Comparison of ENCODE assay signal across 10 cellular contexts in the genomic region with DNA sequence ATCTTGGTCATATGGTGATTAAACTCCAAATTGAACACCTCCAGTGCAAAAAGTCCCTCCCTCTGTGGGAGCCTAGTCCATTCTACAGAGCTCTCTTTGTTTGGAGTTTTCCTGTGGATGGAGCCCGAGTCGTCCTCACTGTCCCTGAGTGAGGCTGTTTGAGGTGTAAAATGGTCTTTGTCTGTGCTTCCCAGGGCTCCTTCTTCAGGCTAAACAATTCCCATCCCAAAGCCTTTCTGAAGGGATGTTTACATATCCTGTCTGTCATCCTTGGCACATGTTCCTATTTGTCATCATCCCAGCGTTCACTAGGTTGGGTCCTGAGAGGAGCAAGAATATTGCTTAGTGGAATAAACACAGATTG.
DNase-seq lines count a peak whose midpoint lies in the region; ATAC-seq, FAIRE-seq and TF ChIP-seq lines count a peak whose summit lies in the region.
"Had no signal": no experiment of that assay in that cellular context is flagged by ENCODE, and none has a peak within 500 bp of the region (broad histone marks: within the 10 kb centered on the region; RNA-seq: fewer than 3 reads in every experiment).

No MANE protein-coding gene starts in this region.

- no peaks in the 10 kb centered on the region for H3K9me3 ChIP-seq in small intestine (ENCODE audit: control insufficient read depth, low read depth)
- H3K9me3 ChIP-seq: upper lobe of right lung had no signal

- H3K36me3 ChIP-seq in small intestine (ENCODE audit: control insufficient read depth in 2 of 2, insufficient read depth in 2 of 2, low read length in 2 of 2) = no peaks in the 10 kb centered on the region
- H3K36me3 ChIP-seq: upper lobe of right lung had no signal

- H3K4me1 ChIP-seq in small intestine (ENCODE audit: control insufficient read depth in 2 of 2, insufficient read depth in 1 of 2, low read depth in 1 of 2, low read length in 1 of 2) = no peaks in the 10 kb centered on the region
- H3K4me1 ChIP-seq: upper lobe of right lung had no signal

- ATAC-seq in GM19324 (IDR thresholded peaks at IDR 0.05; ENCODE audit: low FRiP score, unreplicated experiment) = no peak
- ATAC-seq: upper lobe of right lung had no signal

- H3K4me3 ChIP-seq in astrocyte of the spinal cord (ENCODE audit: low read depth, low read length) = no peak overlapping the region
- H3K4me3 ChIP-seq in small intestine (ENCODE audit: low read depth in 1 of 2, low read length in 2 of 2) = no peak overlapping the region
- H3K4me3 ChIP-seq: upper lobe of right lung had no signal

- H3K27ac ChIP-seq in small intestine (ENCODE audit: low read depth in 1 of 2, low read length in 1 of 2) = no peak overlapping the region
- H3K27ac ChIP-seq: upper lobe of right lung had no signal

- 30 to 48% (median 44%) methylated on average over 3 of the region's 3 CpGs for WGBS in small intestine, 3 donors

- no peak for FAIRE-seq in small intestine (lab: Jason Lieb, UNC)

- TF ChIP-seq CTCF in astrocyte of the spinal cord (IDR thresholded peaks at IDR 0.05; ENCODE audit: low read depth, low read length) = no peak

- H3K27me3 ChIP-seq in small intestine (ENCODE audit: control insufficient read depth in 2 of 2, insufficient read depth in 2 of 2, low read length in 2 of 2) = no peaks in the 10 kb centered on the region
- H3K27me3 ChIP-seq: upper lobe of right lung had no signal

- in situ Hi-C loops in astrocyte of the spinal cord (cut with HindIII; ENCODE audit: low sequenced_read_pairs) = no loop called here

- DNase-seq in COR-L47 (lab: John Stamatoyannopoulos, UW) (peak; percentile 34), M059J (ENCODE audit: low read depth) (peak; percentile 92), astrocyte of the spinal cord (ENCODE audit: low read depth, low spot score) (peak; percentile 65), islet precursor cell (peak; percentile 71), DMS 273 (lab: John Stamatoyannopoulos, UW; ENCODE audit: unreplicated experiment) (no peak), OCI-M2 (lab: John Stamatoyannopoulos, UW; ENCODE audit: unreplicated experiment) (no peak), small intestine (no peak)
- DNase-seq: activated CD8-positive, alpha-beta memory T cell treated with anti-CD3 and anti-CD28 coated beads, Interleukin-2, amount 50 U/mL, for 48 hours; upper lobe of right lung had no signal

Comparison
In these comparisons a context has a peak if more than half of its experiments do, and no peak if none do; other contexts are left out.
1. DNase-seq: peak in COR-L47 (single experiment), M059J (single experiment), astrocyte of the spinal cord (single experiment) and islet precursor cell (single experiment); none in DMS 273 (single experiment), OCI-M2 (single experiment) and small intestine (single experiment).